Comparison of ENCODE assay signal across 1 cellular context in the genomic region with DNA sequence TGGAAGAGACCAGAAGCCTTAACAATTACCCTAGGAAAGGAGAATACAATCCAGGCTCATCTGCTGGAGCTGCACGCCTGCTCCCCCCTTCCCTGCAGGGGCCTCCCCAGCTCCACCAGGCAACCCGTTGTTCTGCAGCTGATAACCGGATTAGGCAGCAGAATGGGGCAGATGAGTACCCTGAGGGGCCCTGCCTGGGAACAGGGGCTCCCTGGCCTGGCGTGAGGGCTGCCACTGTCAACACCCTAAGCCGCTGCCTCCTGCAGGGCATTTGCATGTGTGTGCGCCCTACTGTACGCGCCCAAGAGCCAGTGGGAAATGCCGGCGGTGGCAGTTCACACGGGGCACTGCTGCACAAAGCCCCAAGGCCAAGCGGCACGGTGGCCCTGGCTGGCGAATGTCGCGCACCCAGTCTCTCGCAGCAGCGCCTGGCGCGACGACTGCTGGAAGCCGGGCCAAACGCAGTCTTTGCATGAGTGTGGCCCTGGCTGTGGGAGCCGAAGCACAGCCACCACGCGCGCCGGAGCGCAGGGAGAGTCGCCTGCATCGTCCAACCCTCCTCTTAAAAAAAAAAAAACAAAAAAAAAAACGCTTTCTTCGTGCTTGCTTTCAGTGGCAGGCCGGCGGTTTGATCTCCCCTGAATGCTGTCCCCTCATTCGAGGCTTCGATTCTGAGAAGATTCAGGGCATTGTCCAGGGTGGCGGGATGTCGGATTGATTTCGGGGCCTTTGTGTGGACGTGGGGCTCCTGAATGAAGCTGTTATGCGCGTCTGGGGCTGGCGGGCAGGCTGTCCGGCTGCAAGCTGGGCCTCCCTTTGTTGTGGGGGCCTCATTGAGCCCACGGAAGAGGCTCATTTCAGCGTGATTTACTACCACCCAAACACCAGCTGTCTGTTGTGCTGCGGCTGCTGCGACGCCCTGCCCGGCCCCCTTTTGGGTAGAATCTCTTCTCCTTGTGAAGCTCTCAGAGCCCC.
TF ChIP-seq lines count a peak whose summit lies in the region.

No MANE protein-coding gene starts in this region.

TF ChIP-seq in K562, 482 proteins besides CTCF, POLR2A, EP300 and RAD21 (continued from another document):
- TF ChIP-seq, protein P1, sequence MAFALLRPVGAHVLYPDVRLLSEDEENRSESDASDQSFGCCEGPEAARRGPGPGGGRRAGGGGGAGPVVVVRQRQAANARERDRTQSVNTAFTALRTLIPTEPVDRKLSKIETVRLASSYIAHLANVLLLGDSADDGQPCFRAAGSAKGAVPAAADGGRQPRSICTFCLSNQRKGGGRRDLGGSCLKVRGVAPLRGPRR (CRISPR knock-in tag; IDR thresholded peaks at IDR 0.05): no peak
- TF ChIP-seq NFXL1 (CRISPR knock-in tag; IDR thresholded peaks at IDR 0.05): no peak
